In the genomic region with DNA sequence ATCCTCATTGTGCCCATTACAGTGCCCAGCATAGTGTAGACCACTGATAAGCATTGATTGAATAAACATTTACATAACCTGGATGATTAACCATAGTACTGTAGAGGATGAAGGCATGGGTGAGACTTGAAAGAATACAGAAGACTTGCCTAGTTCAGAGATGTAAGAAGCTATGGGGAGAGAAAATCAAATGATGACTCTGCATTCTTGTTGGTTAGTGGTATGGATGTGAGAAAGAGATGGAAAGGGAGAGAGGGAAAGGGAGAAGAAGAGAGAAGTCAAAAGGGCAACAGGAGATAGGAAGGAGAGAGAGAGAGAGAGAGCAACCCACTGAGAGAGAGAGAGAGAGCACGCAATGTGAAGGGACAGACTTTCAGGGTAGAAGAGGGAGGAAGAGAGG, we compare ENCODE assay signal across 3 cellular contexts.
A peak's percentile ranks its signal among the peaks of the same experiment; 100 is the strongest.
TF ChIP-seq lines count a peak whose summit lies in the region.

No MANE protein-coding gene starts in this region.

TF ChIP-seq in A549, 52 proteins besides CTCF, POLR2A, EP300 and RAD21:
- TF ChIP-seq ZFP36 (IDR thresholded peaks at IDR 0.05; ENCODE audit: borderline replicate concordance, partially characterized antibody) = no peak
- no peak for TF ChIP-seq CBX8 (IDR thresholded peaks at IDR 0.05)
- TF ChIP-seq PHF8 (IDR thresholded peaks at IDR 0.05; ENCODE audit: borderline replicate concordance, low read depth) = no peak
- TF ChIP-seq MAFK (IDR thresholded peaks at IDR 0.05; ENCODE audit: partially characterized antibody) = peak; percentile 69
- no peak for TF ChIP-seq KDM1A (IDR thresholded peaks at IDR 0.05; ENCODE audit: low read depth)
- TF ChIP-seq RARB (CRISPR knock-in tag; IDR thresholded peaks at IDR 0.05) = no peak
- TF ChIP-seq CHD4 (IDR thresholded peaks at IDR 0.05; ENCODE audit: borderline replicate concordance) = no peak

TF ChIP-seq in IMR-90, 13 proteins besides CTCF, POLR2A, EP300 and RAD21:
- TF ChIP-seq FOS (IDR thresholded peaks at IDR 0.05; ENCODE audit: low read depth, low read length) (no peak), CEBPB (IDR thresholded peaks at IDR 0.05; ENCODE audit: low read depth, low read length) (no peak), CHD1 (IDR thresholded peaks at IDR 0.05; ENCODE audit: low read depth, low read length) (no peak), SMC3 (IDR thresholded peaks at IDR 0.05; ENCODE audit: low read depth, low read length) (no peak), BHLHE40 (IDR thresholded peaks at IDR 0.05; ENCODE audit: low read depth, low read length) (no peak), MAFK (IDR thresholded peaks at IDR 0.05; ENCODE audit: low read depth, low read length) (peak; percentile 37; the same call in 1 of the 2 replicates), RFX5 (IDR thresholded peaks at IDR 0.05; ENCODE audit: low read depth, low read length) (no peak)
- TF ChIP-seq, protein P1, sequence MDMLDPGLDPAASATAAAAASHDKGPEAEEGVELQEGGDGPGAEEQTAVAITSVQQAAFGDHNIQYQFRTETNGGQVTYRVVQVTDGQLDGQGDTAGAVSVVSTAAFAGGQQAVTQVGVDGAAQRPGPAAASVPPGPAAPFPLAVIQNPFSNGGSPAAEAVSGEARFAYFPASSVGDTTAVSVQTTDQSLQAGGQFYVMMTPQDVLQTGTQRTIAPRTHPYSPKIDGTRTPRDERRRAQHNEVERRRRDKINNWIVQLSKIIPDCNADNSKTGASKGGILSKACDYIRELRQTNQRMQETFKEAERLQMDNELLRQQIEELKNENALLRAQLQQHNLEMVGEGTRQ (IDR thresholded peaks at IDR 0.05; ENCODE audit: low read depth, low read length) = no peak

TF ChIP-seq in K562, 482 proteins besides CTCF, POLR2A, EP300 and RAD21:
- TF ChIP-seq TAL1 (IDR thresholded peaks at IDR 0.05) (no peak), ERF (CRISPR knock-in tag; IDR thresholded peaks at IDR 0.05) (no peak), POU5F1 (IDR thresholded peaks at IDR 0.05; ENCODE audit: borderline replicate concordance, low read depth, low read length, partially characterized antibody) (no peak), C11orf30 (IDR thresholded peaks at IDR 0.05; ENCODE audit: low read depth) (peak; percentile 42), MAFG (tag; conservative IDR thresholded peaks at IDR 0.05) (peak; percentile 21; the same call in 1 of the 2 replicates), ZNF316 (IDR thresholded peaks at IDR 0.05) (peak; percentile 74), FOXM1 (IDR thresholded peaks at IDR 0.05; ENCODE audit: low read depth) (no peak), FOXM1 (CRISPR knock-in tag; IDR thresholded peaks at IDR 0.05; ENCODE audit: low read depth) (no peak)
